10 cellular contexts compared by ENCODE assay signal in the genomic region with DNA sequence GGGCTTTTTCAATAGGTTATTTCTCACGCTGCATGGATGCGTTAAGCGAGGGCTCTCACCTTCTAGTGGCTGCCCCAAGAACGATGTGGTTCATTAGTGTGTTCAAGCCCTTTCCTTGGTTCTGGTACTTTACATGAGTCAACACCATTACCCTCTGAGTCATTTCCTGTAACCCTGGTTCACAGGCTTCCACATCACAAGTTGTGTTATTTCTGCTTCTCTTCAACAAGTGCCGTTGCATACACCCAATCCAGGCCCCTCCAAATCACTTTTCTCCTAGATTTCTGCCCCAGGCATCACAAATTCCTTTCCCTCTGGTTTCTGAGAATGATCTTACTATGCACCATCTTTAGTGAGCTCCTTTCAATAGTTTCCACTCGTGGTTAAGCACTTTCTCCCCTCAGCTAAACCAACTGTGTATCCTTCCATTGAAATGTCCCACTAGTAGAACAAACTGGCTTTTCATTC.
A peak's percentile ranks its signal among the peaks of the same experiment; 100 is the strongest.
DNase-seq lines count a peak whose midpoint lies in the region; ATAC-seq and TF ChIP-seq lines count a peak whose summit lies in the region.
"Had no signal": no experiment of that assay in that cellular context is flagged by ENCODE, and none has a peak within 500 bp of the region (broad histone marks: within the 10 kb centered on the region; RNA-seq: fewer than 3 reads in every experiment).

No MANE protein-coding gene starts in this region.

- peak overlapping the region; percentile 40 for H3K4me2 ChIP-seq in smooth muscle cell

- TF ChIP-seq CTCF in RWPE2 (IDR thresholded peaks at IDR 0.05; ENCODE audit: poor library complexity, severe bottlenecking) (no peak), choroid plexus epithelial cell (conservative IDR thresholded peaks at IDR 0.05; ENCODE audit: low read depth, low read length) (no peak), smooth muscle cell (IDR thresholded peaks at IDR 0.05; ENCODE audit: borderline replicate concordance, insufficient read depth, poor library complexity, severe bottlenecking) (no peak), ascending aorta (IDR thresholded peaks at IDR 0.05) (no peak), prostate gland (IDR thresholded peaks at IDR 0.05) (no peak)

- H3K27me3 ChIP-seq in RWPE2 (ENCODE audit: insufficient read depth, poor library complexity, severe bottlenecking) (no peaks in the 10 kb centered on the region), smooth muscle cell (ENCODE audit: low read depth) (no peaks in the 10 kb centered on the region), ascending aorta (no peaks in the 10 kb centered on the region), prostate gland (replicated peaks; ENCODE audit: insufficient read depth) (no peaks in the 10 kb centered on the region)

- TF ChIP-seq POLR2A in prostate gland (IDR thresholded peaks at IDR 0.05): no peak

- intact Hi-C loops in ascending aorta (cut with DNase I) (no loop called here), prostate gland (cut with DNase I) (no loop called here)

- WGBS in smooth muscle cell (ENCODE audit: low lambda C conversion rate): 14% methylated on average over 6 of the region's 6 CpGs
- WGBS in prostate gland: 76% methylated on average over 6 of the region's 6 CpGs

- H3F3A ChIP-seq in smooth muscle cell (ENCODE audit: low read depth): peaks cover 12% of the 10 kb centered on the region

- H3K27ac ChIP-seq in RWPE2 (ENCODE audit: poor library complexity, severe bottlenecking) (peak overlapping the region; percentile 73), smooth muscle cell (ENCODE audit: low read depth) (peak overlapping the region; percentile 68), ascending aorta (no peak overlapping the region), prostate gland (no peak overlapping the region)
- H3K27ac ChIP-seq: HL-60 had no signal

- H4K20me1 ChIP-seq in smooth muscle cell (ENCODE audit: low read depth): no peaks in the 10 kb centered on the region

- ATAC-seq in GM18870 (IDR thresholded peaks at IDR 0.05; ENCODE audit: unreplicated experiment) (peak; percentile 88), HG03095 (IDR thresholded peaks at IDR 0.05; ENCODE audit: unreplicated experiment) (peak; percentile 96), RWPE2 (ENCODE audit: low read depth) (peak; percentile 95)

- no peaks in the 10 kb centered on the region for H3K79me2 ChIP-seq in smooth muscle cell (ENCODE audit: low read depth)

- H2AFZ ChIP-seq in smooth muscle cell (ENCODE audit: low read depth): no peak overlapping the region

- H3K4me1 ChIP-seq in RWPE2 (ENCODE audit: insufficient read depth, poor library complexity, severe bottlenecking): peaks cover 28% of the 10 kb centered on the region
- H3K4me1 ChIP-seq in smooth muscle cell (ENCODE audit: low read depth): no peaks in the 10 kb centered on the region
- no peaks in the 10 kb centered on the region for H3K4me1 ChIP-seq in ascending aorta
- H3K4me1 ChIP-seq in prostate gland (replicated peaks): no peaks in the 10 kb centered on the region

- H3K36me3 ChIP-seq in RWPE2 (ENCODE audit: low read depth): no peaks in the 10 kb centered on the region
- H3K36me3 ChIP-seq in smooth muscle cell (ENCODE audit: low read depth): no peaks in the 10 kb centered on the region
- H3K36me3 ChIP-seq in ascending aorta: no peaks in the 10 kb centered on the region
- no peaks in the 10 kb centered on the region for H3K36me3 ChIP-seq in prostate gland

- DNase-seq in AG08396 (ENCODE audit: low spot score) (peak; percentile 58), RWPE2 (ENCODE audit: low spot score) (no peak), choroid plexus epithelial cell (ENCODE audit: low read depth) (peak; percentile 95), smooth muscle cell (lab: John Stamatoyannopoulos, UW; ENCODE audit: unreplicated experiment) (no peak), ascending aorta (ENCODE audit: low spot score in 2 of 2) (no peak), prostate gland (ENCODE audit: low spot score) (no peak)
- DNase-seq: left cardiac atrium had no signal

- no peak overlapping the region for H3K4me3 ChIP-seq in RWPE2 (ENCODE audit: severe bottlenecking)
- H3K4me3 ChIP-seq in choroid plexus epithelial cell (ENCODE audit: low read depth, low read length): no peak overlapping the region
- H3K4me3 ChIP-seq in smooth muscle cell: no peak overlapping the region
- H3K4me3 ChIP-seq in ascending aorta: no peak overlapping the region
- no peak overlapping the region for H3K4me3 ChIP-seq in prostate gland

- H3K9me3 ChIP-seq in RWPE2 (ENCODE audit: severe bottlenecking) (no peaks in the 10 kb centered on the region), smooth muscle cell (replicated peaks; ENCODE audit: low read depth) (no peaks in the 10 kb centered on the region), ascending aorta (no peaks in the 10 kb centered on the region), prostate gland (no peaks in the 10 kb centered on the region)

- H3K9ac ChIP-seq in smooth muscle cell (ENCODE audit: low read depth): peak overlapping the region; percentile 10

Comparison
In these comparisons a context has a peak if more than half of its experiments do, and no peak if none do; other contexts are left out.
1. DNase-seq: peak in AG08396 (single experiment) and choroid plexus epithelial cell (single experiment); none in RWPE2 (single experiment), smooth muscle cell (single experiment), ascending aorta (0 of 2) and prostate gland (single experiment).
2. H3K27ac ChIP-seq: peak in RWPE2 (single experiment) and smooth muscle cell (single experiment); none in ascending aorta (0 of 2) and prostate gland (0 of 2).
3. Peak in every context shown above with its lines, with median percentiles within 50 percentile points of each other: ATAC-seq.